ENCODE assay signal across 14 cellular contexts in genomic region chr10:1241322-1241890, GRCh38.
"Had no signal": no experiment of that assay in that cellular context is flagged by ENCODE, and none has a peak within 500 bp of the region (broad histone marks: within the 10 kb centered on the region; RNA-seq: fewer than 3 reads in every experiment).

No MANE protein-coding gene starts in this region.

- H3K4me2 ChIP-seq: hepatocyte, smooth muscle cell had no signal

- DNase-seq: activated CD8-positive, alpha-beta T cell treated with anti-CD3 and anti-CD28 coated beads for 36 hours; activated naive CD4-positive, alpha-beta T cell; cortex of kidney; effector memory CD8-positive, alpha-beta T cell; erythroblast; T-helper 2 cell; transverse colon had no signal

- H3K27ac ChIP-seq: cardiac muscle cell, hepatocyte, right atrium auricular region, transverse colon had no signal

- H3K27me3 ChIP-seq: cardiac muscle cell, right atrium auricular region had no signal

- H3K36me3 Mint-ChIP-seq: stimulated activated effector memory CD8-positive, alpha-beta T cell treated with anti-CD3 and anti-CD28 coated beads, Interleukin-12 subunit alpha, Interleukin-12 subunit beta, amount 100 ng/mL, for 72 hours had no signal

- H3K4me3 ChIP-seq: cardiac muscle cell, hepatocyte, right atrium auricular region, smooth muscle cell, transverse colon had no signal

- H3K4me3 Mint-ChIP-seq: activated T-helper 1 cell treated with anti-CD3 and anti-CD28 coated beads, Interleukin-12 subunit alpha, Interleukin-12 subunit beta, Interleukin-2, Interleukin-4 antibody, amounts not matched to agents 30 ng/mL and 10 ng/mL and 1 ng/mL, durations not matched to agents 14 hours and 24 hours and 36 hours; mesothelial cell of epicardium had no signal

- H3K36me3 ChIP-seq: cardiac muscle cell, right atrium auricular region, transverse colon had no signal

- H2AFZ ChIP-seq: hepatocyte had no signal

- H3K9me3 ChIP-seq: right atrium auricular region, transverse colon had no signal

- H3K9me3 Mint-ChIP-seq: activated T-helper 1 cell treated with anti-CD3 and anti-CD28 coated beads, Interleukin-12 subunit alpha, Interleukin-12 subunit beta, Interleukin-2, Interleukin-4 antibody, amounts not matched to agents 30 ng/mL and 10 ng/mL and 1 ng/mL, durations not matched to agents 14 hours and 24 hours and 36 hours; effector memory CD8-positive, alpha-beta T cell; mesothelial cell of epicardium; stimulated activated effector memory CD8-positive, alpha-beta T cell treated with anti-CD3 and anti-CD28 coated beads, Interleukin-12 subunit alpha, Interleukin-12 subunit beta, amount 100 ng/mL, for 72 hours had no signal

- H3K4me1 ChIP-seq: right atrium auricular region, transverse colon had no signal

- H3K79me2 ChIP-seq: hepatocyte had no signal

- H3K27ac Mint-ChIP-seq: activated T-helper 1 cell treated with anti-CD3 and anti-CD28 coated beads, Interleukin-12 subunit alpha, Interleukin-12 subunit beta, Interleukin-2, Interleukin-4 antibody, amounts not matched to agents 30 ng/mL and 10 ng/mL and 1 ng/mL, durations not matched to agents 14 hours and 24 hours and 36 hours; mesothelial cell of epicardium had no signal
